1 cellular context compared by ENCODE assay signal in genomic region chr4:38647096-38647819, GRCh38.
TF ChIP-seq lines count a peak whose summit lies in the region.

No MANE protein-coding gene starts in this region.

TF ChIP-seq in H1, 55 proteins besides CTCF, POLR2A, EP300 and RAD21:
- TF ChIP-seq SUZ12 (IDR thresholded peaks at IDR 0.05; ENCODE audit: low read length) (no peak), MAFK (IDR thresholded peaks at IDR 0.05; ENCODE audit: low read depth, low read length) (peak; percentile 11; the same call in 1 of the 2 replicates)
